1 cellular context compared by ENCODE assay signal in genomic region chr2:41909584-41909983, GRCh38.
TF ChIP-seq lines count a peak whose summit lies in the region.

No MANE protein-coding gene starts in this region.

TF ChIP-seq in HepG2, 621 proteins besides CTCF, POLR2A, EP300 and RAD21 (continued from another document):
- TF ChIP-seq USF2 (IDR thresholded peaks at IDR 0.05; ENCODE audit: low read depth, low read length) (no peak), USF2 (CRISPR knock-in tag; IDR thresholded peaks at IDR 0.05; ENCODE audit: borderline replicate concordance) (no peak), ZBTB40 (IDR thresholded peaks at IDR 0.05) (no peak), ZBTB40 (CRISPR knock-in tag; IDR thresholded peaks at IDR 0.05) (no peak), ZNF446 (CRISPR knock-in tag; IDR thresholded peaks at IDR 0.05) (no peak), ZGPAT (CRISPR knock-in tag; IDR thresholded peaks at IDR 0.05) (no peak)
